In genomic region chr1:229478852-229479251, GRCh38 we compare ENCODE assay signal across 10 cellular contexts. TPM values are rescaled to one million over a fixed set of nuclear protein-coding genes. Genes with fewer than 3 reads are reported as not detected.
DNase-seq lines count a peak whose midpoint lies in the region; ATAC-seq, FAIRE-seq and TF ChIP-seq lines count a peak whose summit lies in the region.
"Had no signal": no experiment of that assay in that cellular context is flagged by ENCODE, and none has a peak within 500 bp of the region (broad histone marks: within the 10 kb centered on the region; RNA-seq: fewer than 3 reads in every experiment).

No MANE protein-coding gene starts in this region.

- H3K9me3 ChIP-seq in OCI-LY3 (ENCODE audit: insufficient read depth, low read length) = no peaks in the 10 kb centered on the region

- no peak overlapping the region for H2AFZ ChIP-seq in OCI-LY3 (ENCODE audit: low read depth, low read length)

- H4K20me1 ChIP-seq in OCI-LY3 (ENCODE audit: insufficient read depth, low read length) = peaks cover 17% of the 10 kb centered on the region

- H3K27me3 ChIP-seq in OCI-LY3 (ENCODE audit: low read depth, low read length) = no peaks in the 10 kb centered on the region

- peak overlapping the region; percentile 6; the same call in 1 of the 2 replicates for H3K4me3 ChIP-seq in OCI-LY3 (ENCODE audit: low read length)

- in situ Hi-C loops in KBM-7 (cut with MboI; ENCODE audit: low pct_unique_long_range_greater_than_20kb, low sequenced_read_pairs) = no loop called here

- H3K4me2 ChIP-seq in OCI-LY3 (ENCODE audit: low read length) = peak overlapping the region; percentile 62

- no peak overlapping the region for H3K9ac ChIP-seq in OCI-LY3 (ENCODE audit: low read length)

- peak overlapping the region; percentile 55 for H3K27ac ChIP-seq in OCI-LY3 (ENCODE audit: low read length)
- H3K27ac ChIP-seq: RWPE1 had no signal

- no peaks in the 10 kb centered on the region; the same call in 1 of the 2 replicates for H3K79me2 ChIP-seq in OCI-LY3 (ENCODE audit: low read length)

- no peak for TF ChIP-seq POLR2A in GM12892 (IDR thresholded peaks at IDR 0.05; ENCODE audit: low read depth, low read length)

- DNase-seq in GM12892 (ENCODE audit: insufficient read length) = no peak
- no peak for DNase-seq in KBM-7
- no peak for DNase-seq in HPDE6-E6E7 (ENCODE audit: extremely low spot score)
- DNase-seq in COR-L47 (lab: John Stamatoyannopoulos, UW) = no peak
- DNase-seq in NCI-H2029 treated with DMSO at 0.1 percent for 48 hours (lab: John Stamatoyannopoulos, UW) = no peak
- DNase-seq: foreskin melanocyte had no signal

- peak; percentile 76 for FAIRE-seq in GM12892 (lab: Jason Lieb, UNC)

- H3K36me3 ChIP-seq in OCI-LY3 (replicated peaks; ENCODE audit: low read depth, low read length) = peaks cover 40% of the 10 kb centered on the region

- TF ChIP-seq CTCF in OCI-LY3 (IDR thresholded peaks at IDR 0.05; ENCODE audit: low read depth, low read length) = no peak

- ATAC-seq in GM19463 (IDR thresholded peaks at IDR 0.05; ENCODE audit: unreplicated experiment) (peak; percentile 68), HG03039 (IDR thresholded peaks at IDR 0.05; ENCODE audit: unreplicated experiment) (peak; percentile 68)

- peaks cover 33% of the 10 kb centered on the region for H3K4me1 ChIP-seq in OCI-LY3 (ENCODE audit: low read length)

RNA-seq across cellular contexts. Expression of gene NUP133, which starts 29.3 kb away (rescaled TPM):
- 18.1 TPM for polyA plus RNA-seq in GM12892 (2012; ENCODE audit: missing spikeins)

RNA-seq across cellular contexts. Expression of gene ACTA1, which starts 45.0 kb away (rescaled TPM):
- polyA plus RNA-seq in GM12892 (2012; ENCODE audit: missing spikeins) = not detected
